17 cellular contexts compared by ENCODE assay signal in the genomic region with DNA sequence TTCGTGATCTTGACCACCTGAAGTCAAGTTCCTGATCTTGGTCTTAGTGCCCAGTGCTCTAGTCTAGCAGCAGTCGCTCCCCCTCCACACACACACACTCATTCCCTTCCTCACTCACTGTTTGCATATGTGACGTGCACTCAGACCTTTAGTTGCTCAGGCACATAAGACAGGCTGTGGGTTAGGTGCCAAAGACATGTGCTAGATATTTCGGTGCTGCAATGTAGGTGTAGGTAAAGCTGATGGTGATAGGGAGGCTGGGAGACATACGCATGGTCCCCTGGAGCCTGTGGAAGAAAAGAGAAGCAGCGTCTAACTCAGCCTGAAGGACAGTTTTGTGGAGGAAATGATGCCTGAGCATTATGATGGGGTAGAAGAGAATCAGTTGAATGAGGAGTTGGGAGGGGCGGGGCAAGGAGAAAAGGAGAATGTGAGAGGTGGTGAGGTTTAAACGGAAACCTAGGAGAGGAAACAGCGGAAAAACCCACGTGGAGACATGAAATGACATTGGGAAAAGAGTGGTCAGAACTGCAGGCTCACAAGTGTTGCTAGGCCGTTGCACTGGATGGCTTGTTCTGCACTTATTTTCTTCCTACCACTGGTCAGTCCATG. TPM values are rescaled to one million over a fixed set of nuclear protein-coding genes. Genes with fewer than 3 reads are reported as not detected.
DNase-seq lines count a peak whose midpoint lies in the region; ATAC-seq and TF ChIP-seq lines count a peak whose summit lies in the region.
"Had no signal": no experiment of that assay in that cellular context is flagged by ENCODE, and none has a peak within 500 bp of the region (broad histone marks: within the 10 kb centered on the region; RNA-seq: fewer than 3 reads in every experiment).

No MANE protein-coding gene starts in this region.

- H3K27ac Mint-ChIP-seq in activated T-cell treated with anti-CD3 and anti-CD28 coated beads, Interleukin-2, amount 50 U/mL, for 72 hours: peak overlapping the region; percentile 1
- H3K27ac Mint-ChIP-seq in naive B cell: peak overlapping the region in 4 of 6 donors; percentile 2 to 44 (median 21)

- in situ Hi-C loops in GM13977 (cut with MboI; ENCODE audit: low pct_unique_long_range_greater_than_20kb, low sequenced_read_pairs, unreplicated experiment): no loop called here

- H3K4me3 Mint-ChIP-seq in activated T-cell treated with anti-CD3 and anti-CD28 coated beads, Interleukin-2, amount 50 U/mL, for 72 hours: peak overlapping the region; percentile 69 to 74
- peak overlapping the region in 4 of 8 donors; percentile 4 to 62 (median 22) for H3K4me3 Mint-ChIP-seq in naive B cell

- ATAC-seq in GM18867 (IDR thresholded peaks at IDR 0.05; ENCODE audit: unreplicated experiment) (peak; percentile 29), naive B cell (ENCODE audit: low read depth in 2 of 2) (no peak), GM21367 (IDR thresholded peaks at IDR 0.05; ENCODE audit: unreplicated experiment) (no peak)
- ATAC-seq in activated T-cell treated with anti-CD3 and anti-CD28 coated beads, Interleukin-2, amount 50 U/mL, for 72 hours (replicated peaks in 1 of 2): peak; percentile 18 to 51
- ATAC-seq: left lung had no signal

- DNase-seq in NOMO-1 treated with DMSO at 0.1 percent for 48 hours (lab: John Stamatoyannopoulos, UW; ENCODE audit: unreplicated experiment) (peak; percentile 15), NOMO-1 treated with dmso at 0.1 percent for 144 hours (lab: John Stamatoyannopoulos, UW; ENCODE audit: unreplicated experiment) (no peak), naive B cell (no peak), caudate nucleus (lab: John Stamatoyannopoulos, UW) (no peak), GM13977 (ENCODE audit: low spot score) (no peak)
- DNase-seq in activated T-cell treated with anti-CD3 and anti-CD28 coated beads, Interleukin-2, amount 50 U/mL, for 72 hours: peak; percentile 26 to 50
- DNase-seq: 8988T, activated gamma-delta T cell treated with Interleukin-2 at 50 U/mL for 16 hours, KG1, left lung, NCI-H2029, NCI-H774, nucleus accumbens, SIG-M5, tibial artery had no signal

- H3K9me3 Mint-ChIP-seq in activated T-cell treated with anti-CD3 and anti-CD28 coated beads, Interleukin-2, amount 50 U/mL, for 72 hours: no peaks in the 10 kb centered on the region
- no peaks in the 10 kb centered on the region for H3K9me3 Mint-ChIP-seq in naive B cell

- peaks cover 4 to 8% of the 10 kb centered on the region in 2 donors for H3K36me3 Mint-ChIP-seq in activated T-cell treated with anti-CD3 and anti-CD28 coated beads, Interleukin-2, amount 50 U/mL, for 72 hours (ENCODE audit: insufficient read depth in 2 of 2)
- peaks cover 0 to 3% of the 10 kb centered on the region in 2 donors for H3K36me3 Mint-ChIP-seq in naive B cell

- no peak for TF ChIP-seq CTCF in GM13977 (IDR thresholded peaks at IDR 0.05; ENCODE audit: extremely low read depth, insufficient read depth, missing control alignments)

- no peak overlapping the region for H3K27ac ChIP-seq in caudate nucleus (ENCODE audit: low read depth, low read length)
- H3K27ac ChIP-seq: left lung, tibial artery had no signal

- peaks cover 79% of the 10 kb centered on the region for H3K4me1 Mint-ChIP-seq in activated T-cell treated with anti-CD3 and anti-CD28 coated beads, Interleukin-2, amount 50 U/mL, for 72 hours (ENCODE audit: low read depth)
- H3K4me1 Mint-ChIP-seq in naive B cell: peaks cover 68 to 84% (median 74%) of the 10 kb centered on the region in 3 donors

- H3K27me3 Mint-ChIP-seq in activated T-cell treated with anti-CD3 and anti-CD28 coated beads, Interleukin-2, amount 50 U/mL, for 72 hours (ENCODE audit: low read depth): no peaks in the 10 kb centered on the region
- H3K27me3 Mint-ChIP-seq in naive B cell: no peaks in the 10 kb centered on the region

RNA-seq across cellular contexts. Expression of gene TTC39C, which starts 3.9 kb away (rescaled TPM):
- total RNA-seq in activated T-cell treated with anti-CD3 and anti-CD28 coated beads, Interleukin-2, amount 50 U/mL, for 72 hours: 10 to 100 TPM; 38.8 to 41.3 TPM
- polyA plus RNA-seq in naive B cell (ENCODE audit: low read depth in 6 of 6): 10 to 100 TPM; 20.4 to 34.5 (median 24.3) TPM

Comparison
In these comparisons a context has a peak if more than half of its experiments do, and no peak if none do; other contexts are left out.
1. DNase-seq: peak in NOMO-1 treated with DMSO at 0.1 percent for 48 hours (single experiment) and activated T-cell treated with anti-CD3 and anti-CD28 coated beads, Interleukin-2, amount 50 U/mL, for 72 hours (2 of 2); none in NOMO-1 treated with dmso at 0.1 percent for 144 hours (single experiment), naive B cell (single experiment), caudate nucleus (0 of 61) and GM13977 (single experiment).
2. ATAC-seq: peak in GM18867 (single experiment) and activated T-cell treated with anti-CD3 and anti-CD28 coated beads, Interleukin-2, amount 50 U/mL, for 72 hours (2 of 2); none in naive B cell (0 of 2) and GM21367 (single experiment).